ENCODE assay signal across 8 cellular contexts in the genomic region with DNA sequence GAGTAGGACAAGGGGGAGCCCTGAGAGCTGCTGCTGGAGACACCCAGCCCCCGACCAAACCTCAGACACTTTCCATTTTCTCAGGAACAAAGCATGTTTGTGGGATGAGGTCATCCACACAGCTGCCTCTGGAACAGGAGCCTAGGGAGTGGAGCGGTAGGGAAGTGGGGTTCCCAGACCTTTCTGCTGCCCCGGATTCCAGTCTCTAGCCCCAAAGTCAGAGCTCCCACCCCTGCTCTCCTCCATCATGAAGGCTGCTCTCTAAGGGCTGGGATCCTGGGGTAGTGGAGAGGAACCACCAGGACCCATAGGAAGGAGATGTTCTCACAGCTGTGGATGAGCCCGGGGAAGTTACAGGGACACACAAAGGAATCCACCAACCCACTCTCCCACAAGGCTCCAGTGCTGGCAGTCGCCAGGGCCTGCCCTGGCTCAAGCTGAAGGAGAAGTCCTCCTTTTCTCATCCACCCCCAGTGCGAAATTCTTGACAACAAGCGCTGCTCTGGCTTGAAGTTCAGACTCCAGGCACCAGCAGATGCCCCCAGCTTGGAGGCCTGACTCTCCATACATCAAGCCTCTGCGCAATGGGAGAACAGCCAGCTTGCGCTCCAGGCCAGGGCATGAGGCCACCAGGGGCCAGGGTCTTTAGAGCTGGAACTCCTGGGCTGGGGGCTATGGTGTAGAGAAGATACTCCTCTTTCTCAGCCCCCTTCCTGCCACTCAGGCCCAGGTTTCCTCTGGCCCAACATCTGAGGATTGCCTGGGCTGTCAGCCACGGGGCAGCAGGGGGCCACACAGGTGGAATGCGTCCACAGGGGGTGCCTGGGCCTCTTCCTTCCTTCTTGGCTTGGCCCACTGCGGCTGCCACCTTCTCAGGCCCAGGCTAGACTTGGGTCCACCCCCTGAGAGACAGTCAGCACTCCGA. TPM values are rescaled to one million over a fixed set of nuclear protein-coding genes. Genes with fewer than 3 reads are reported as not detected.
A peak's percentile ranks its signal among the peaks of the same experiment; 100 is the strongest.
DNase-seq lines count a peak whose midpoint lies in the region; ATAC-seq and TF ChIP-seq lines count a peak whose summit lies in the region.

No MANE protein-coding gene starts in this region.

- H3K4me3 Mint-ChIP-seq in CD4-positive, alpha-beta T cell, result no peak overlapping the region
- peak overlapping the region in 2 of 10 donors; percentile 6 to 11 for H3K4me3 Mint-ChIP-seq in naive thymus-derived CD8-positive, alpha-beta T cell

- TF ChIP-seq CTCF in CD4-positive, alpha-beta T cell (IDR thresholded peaks at IDR 0.05), result no peak
- TF ChIP-seq CTCF in RWPE2 (IDR thresholded peaks at IDR 0.05; ENCODE audit: poor library complexity, severe bottlenecking), result no peak

- peaks cover 17% of the 10 kb centered on the region for H3K36me3 ChIP-seq in RWPE2 (ENCODE audit: low read depth)

- no peak for DNase-seq in CD4-positive, alpha-beta T cell
- DNase-seq in RWPE2 (ENCODE audit: low spot score) (no peak), epithelial cell of prostate (ENCODE audit: low read depth, low spot score) (no peak), left lobe of liver (ENCODE audit: low spot score) (no peak)
- no peak for DNase-seq in naive thymus-derived CD8-positive, alpha-beta T cell

- no peak overlapping the region for H3K4me3 ChIP-seq in RWPE2 (ENCODE audit: severe bottlenecking)

- H3K27me3 ChIP-seq in CD4-positive, alpha-beta T cell (ENCODE audit: control insufficient read depth, insufficient read depth, low read length), result no peaks in the 10 kb centered on the region
- no peaks in the 10 kb centered on the region for H3K27me3 ChIP-seq in RWPE2 (ENCODE audit: insufficient read depth, poor library complexity, severe bottlenecking)

- peaks cover 26% of the 10 kb centered on the region for H3K4me1 Mint-ChIP-seq in CD4-positive, alpha-beta T cell (ENCODE audit: low read depth)
- H3K4me1 Mint-ChIP-seq in naive thymus-derived CD8-positive, alpha-beta T cell, result peaks cover 21 to 66% (median 63%) of the 10 kb centered on the region in 4 donors

- no peaks in the 10 kb centered on the region for H3K36me3 Mint-ChIP-seq in CD4-positive, alpha-beta T cell (ENCODE audit: low read depth)
- peaks cover 0 to 7% (median 0%) of the 10 kb centered on the region in 3 donors for H3K36me3 Mint-ChIP-seq in naive thymus-derived CD8-positive, alpha-beta T cell

- intact Hi-C loops in CD4-positive, alpha-beta T cell (cut with DNase I, micrococcal nuclease), result no loop called here

- H3K9me3 Mint-ChIP-seq in CD4-positive, alpha-beta T cell, result no peaks in the 10 kb centered on the region
- H3K9me3 Mint-ChIP-seq in naive thymus-derived CD8-positive, alpha-beta T cell, result no peaks in the 10 kb centered on the region

- no peaks in the 10 kb centered on the region for H3K9me3 ChIP-seq in CD4-positive, alpha-beta T cell (ENCODE audit: control insufficient read depth, low read length)
- H3K9me3 ChIP-seq in RWPE2 (ENCODE audit: severe bottlenecking), result no peaks in the 10 kb centered on the region

- CTCF ChIA-PET in CD4-positive, alpha-beta T cell (lab: Charles Lee), result no interaction called here

- peaks cover 28% of the 10 kb centered on the region for H3K4me1 ChIP-seq in RWPE2 (ENCODE audit: insufficient read depth, poor library complexity, severe bottlenecking)

- peaks cover 4% of the 10 kb centered on the region for H3K27me3 Mint-ChIP-seq in CD4-positive, alpha-beta T cell
- H3K27me3 Mint-ChIP-seq in naive thymus-derived CD8-positive, alpha-beta T cell, result peaks cover 0 to 2% (median 0%) of the 10 kb centered on the region in 5 donors

- POLR2A ChIA-PET in CD4-positive, alpha-beta T cell (lab: Charles Lee), result no interaction called here
- POLR2A ChIA-PET in naive thymus-derived CD8-positive, alpha-beta T cell (lab: Charles Lee), result interaction anchor here (0.5 to 2.4 kb wide), 3 partner anchors 8 to 11 kb away, joined by 3 to 11 read pairs (median 7); a partner anchor contains a TSS

- peak overlapping the region; percentile 30 for H3K27ac Mint-ChIP-seq in CD4-positive, alpha-beta T cell
- peak overlapping the region in 8 of 10 donors; percentile 15 to 90 (median 61) for H3K27ac Mint-ChIP-seq in naive thymus-derived CD8-positive, alpha-beta T cell

- ATAC-seq in CD4-positive, alpha-beta T cell (ENCODE audit: poor library complexity), result no peak
- ATAC-seq in RWPE2 (ENCODE audit: low read depth) (peak; percentile 51), HG03354 (IDR thresholded peaks at IDR 0.05; ENCODE audit: poor library complexity, severe bottlenecking, unreplicated experiment) (no peak), left lobe of liver (no peak), GM21367 (IDR thresholded peaks at IDR 0.05; ENCODE audit: unreplicated experiment) (no peak), HG03095 (IDR thresholded peaks at IDR 0.05; ENCODE audit: unreplicated experiment) (no peak)
- ATAC-seq in naive thymus-derived CD8-positive, alpha-beta T cell, result no peak

- no peak overlapping the region for H3K27ac ChIP-seq in CD4-positive, alpha-beta T cell (ENCODE audit: low read depth, low read length)
- H3K27ac ChIP-seq in RWPE2 (ENCODE audit: poor library complexity, severe bottlenecking) (peak overlapping the region; percentile 91), epithelial cell of prostate (peak overlapping the region; percentile 70)

RNA-seq across cellular contexts. Expression of a gene that starts 4.5 kb away (rescaled TPM):
- 1 to 10 TPM; 3.4 to 3.7 TPM for total RNA-seq in CD4-positive, alpha-beta T cell
- total RNA-seq in naive thymus-derived CD8-positive, alpha-beta T cell, result 10 to 100 TPM; 11.0 to 11.4 TPM
- 10 to 100 TPM in 1 of 3 donors, 1 to 10 TPM in 2; 4.8 to 12.7 (median 8.1) TPM for polyA plus RNA-seq in naive thymus-derived CD8-positive, alpha-beta T cell
- 2.3 TPM for total RNA-seq in left lobe of liver

RNA-seq across cellular contexts. Expression of a gene that starts 11.0 kb away (rescaled TPM):
- 10 to 100 TPM; 40.5 to 42.5 TPM for total RNA-seq in CD4-positive, alpha-beta T cell
- total RNA-seq in naive thymus-derived CD8-positive, alpha-beta T cell, result 10 to 100 TPM; 67.0 to 72.0 TPM
- 100 to 1,000 TPM in 1 of 3 donors, 10 to 100 TPM in 2; 97.4 to 101 (median 98.1) TPM for polyA plus RNA-seq in naive thymus-derived CD8-positive, alpha-beta T cell
- 21.0 TPM for total RNA-seq in left lobe of liver

RNA-seq across cellular contexts. Expression of a gene that starts 11.7 kb away (rescaled TPM):
- 1 to 10 TPM; 8.7 to 9.4 TPM for total RNA-seq in CD4-positive, alpha-beta T cell
- total RNA-seq in naive thymus-derived CD8-positive, alpha-beta T cell, result 10 to 100 TPM; 14.2 to 17.3 TPM
- 10 to 100 TPM; 16.6 to 21.4 (median 17.4) TPM for polyA plus RNA-seq in naive thymus-derived CD8-positive, alpha-beta T cell
- total RNA-seq in left lobe of liver, result 8.2 TPM

RNA-seq across cellular contexts. Expression of a gene that starts 45.8 kb away (rescaled TPM):
- under 1 TPM; 0.22 to 0.27 TPM for total RNA-seq in CD4-positive, alpha-beta T cell
- total RNA-seq in naive thymus-derived CD8-positive, alpha-beta T cell, result under 1 TPM; 0.31 to 0.38 TPM
- polyA plus RNA-seq in naive thymus-derived CD8-positive, alpha-beta T cell, result under 1 TPM in 1 of 3 donors, not detected in 2; 0.08 TPM
- 0.08 TPM for total RNA-seq in left lobe of liver

RNA-seq across cellular contexts. Expression of a gene that starts 53.9 kb away (rescaled TPM):
- 10 to 100 TPM; 11.7 to 12.7 TPM for total RNA-seq in CD4-positive, alpha-beta T cell
- 10 to 100 TPM; 40.8 to 46.7 TPM for total RNA-seq in naive thymus-derived CD8-positive, alpha-beta T cell
- polyA plus RNA-seq in naive thymus-derived CD8-positive, alpha-beta T cell, result 10 to 100 TPM; 11.3 to 22.0 (median 18.5) TPM
- total RNA-seq in left lobe of liver, result 19.4 TPM
